In genomic region chr5:435961-436640, GRCh38 we compare ENCODE assay signal across 9 cellular contexts. TPM values are rescaled to one million over a fixed set of nuclear protein-coding genes. Genes with fewer than 3 reads are reported as not detected.
DNase-seq lines count a peak whose midpoint lies in the region; ATAC-seq and TF ChIP-seq lines count a peak whose summit lies in the region.
"Had no signal": no experiment of that assay in that cellular context is flagged by ENCODE, and none has a peak within 500 bp of the region (broad histone marks: within the 10 kb centered on the region; RNA-seq: fewer than 3 reads in every experiment).

No MANE protein-coding gene starts in this region.

- H3K9me3 ChIP-seq in BE2C = no peaks in the 10 kb centered on the region

- peak; percentile 37 for TF ChIP-seq CTCF in BE2C (IDR thresholded peaks at IDR 0.05; ENCODE audit: low read depth, low read length)

- no peaks in the 10 kb centered on the region for H3K4me1 ChIP-seq in BE2C

- peak; percentile 81 for ATAC-seq in left lobe of liver
- ATAC-seq in HG03571 (IDR thresholded peaks at IDR 0.05; ENCODE audit: unreplicated experiment) = no peak

- DNase-seq in BE2C (no peak), H7 (peak; percentile 87), SW480 (ENCODE audit: low spot score) (peak; percentile 46), left lobe of liver (ENCODE audit: low spot score) (peak; percentile 43), LoVo (ENCODE audit: low spot score) (no peak), retina (no peak)
- DNase-seq in NK-92 treated with Interleukin-12 subunit alpha and Interleukin-12 subunit beta, amount 100 ng/mL, for 24 hours (lab: John Stamatoyannopoulos, UW) = no peak
- DNase-seq: activated CD4-positive, alpha-beta T cell treated with anti-CD3 and anti-CD28 coated beads for 4 hours had no signal

- H3K36me3 ChIP-seq in BE2C = no peaks in the 10 kb centered on the region
- H3K36me3 ChIP-seq in H7 (replicated peaks; ENCODE audit: control insufficient read depth, insufficient read depth, low read length) = no peaks in the 10 kb centered on the region

- H3K4me3 ChIP-seq in BE2C (ENCODE audit: low read depth, low read length) (no peak overlapping the region), H7 (ENCODE audit: insufficient read depth, low read depth, low read length) (no peak overlapping the region)

- H3K27me3 ChIP-seq in BE2C (no peaks in the 10 kb centered on the region), H7 (ENCODE audit: control insufficient read depth, insufficient read depth, low read length) (no peaks in the 10 kb centered on the region; the same call in 1 of the 2 replicates)

RNA-seq across cellular contexts. Expression of gene EXOC3, which starts 6.9 kb away (rescaled TPM):
- polyA plus RNA-seq in BE2C (2012; ENCODE audit: insufficient read depth, insufficient read length, low read depth) = 111 TPM
- total RNA-seq in H7 (2014; rRNA removed; shearing (Covaris generic)) = 20.5 and 24.1 TPM in 2 replicates
- 25.7 TPM for total RNA-seq in left lobe of liver

Comparison
In these comparisons a context has a peak if more than half of its experiments do, and no peak if none do; other contexts are left out.
1. DNase-seq: peak in H7 (single experiment), SW480 (single experiment) and left lobe of liver (single experiment); none in BE2C (single experiment), LoVo (single experiment), retina (single experiment) and NK-92 treated with Interleukin-12 subunit alpha and Interleukin-12 subunit beta, amount 100 ng/mL, for 24 hours (single experiment).